12 cellular contexts compared by ENCODE assay signal in the genomic region with DNA sequence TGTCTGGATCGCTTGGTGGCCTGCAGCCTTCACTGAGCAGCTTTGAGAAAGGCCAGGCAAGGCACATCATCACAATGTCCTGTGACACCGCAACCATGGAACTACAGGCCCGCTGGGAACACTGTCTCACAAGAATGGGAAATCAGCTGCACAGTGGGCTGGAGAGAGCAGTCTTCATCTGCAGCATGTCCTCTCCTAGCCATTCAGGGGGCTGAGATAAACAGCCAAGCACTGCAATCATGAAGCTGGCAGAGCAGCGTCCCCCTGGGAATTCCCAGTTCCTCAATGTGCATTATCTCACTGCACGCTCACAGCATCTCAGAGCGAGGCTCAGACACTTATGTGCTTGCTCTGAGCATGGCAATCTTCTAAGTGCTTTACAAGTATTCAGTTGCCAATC. TPM values are rescaled to one million over a fixed set of nuclear protein-coding genes. Genes with fewer than 3 reads are reported as not detected.
A peak's percentile ranks its signal among the peaks of the same experiment; 100 is the strongest.
DNase-seq lines count a peak whose midpoint lies in the region; ATAC-seq, FAIRE-seq and TF ChIP-seq lines count a peak whose summit lies in the region.
"Had no signal": no experiment of that assay in that cellular context is flagged by ENCODE, and none has a peak within 500 bp of the region (broad histone marks: within the 10 kb centered on the region; RNA-seq: fewer than 3 reads in every experiment).

No MANE protein-coding gene starts in this region.

- H3K4me1 ChIP-seq in Karpas-422 (ENCODE audit: low read length), result peaks cover 22% of the 10 kb centered on the region
- peaks cover 14 to 19% of the 10 kb centered on the region in 2 experiments for H3K4me1 ChIP-seq in K562 (replicated peaks in 1 of 2; ENCODE audit: control insufficient read depth in 2 of 2, insufficient read depth in 2 of 2, low read length in 2 of 2)
- H3K4me1 ChIP-seq in sigmoid colon, result peaks cover 0 to 18% (median 15%) of the 10 kb centered on the region in 4 donors

- in situ Hi-C loops in K562 (cut with MboI), result no loop called here

- H4K20me1 ChIP-seq in Karpas-422 (ENCODE audit: insufficient read depth, low read depth, low read length), result no peaks in the 10 kb centered on the region
- H4K20me1 ChIP-seq in K562 (replicated peaks; ENCODE audit: control insufficient read depth, insufficient read depth, low read length), result no peaks in the 10 kb centered on the region

- H3K9me3 ChIP-seq in Karpas-422 (ENCODE audit: low read length) (no peaks in the 10 kb centered on the region), K562 (replicated peaks; ENCODE audit: control insufficient read depth, insufficient read depth, low read depth, low read length) (peaks cover 4% of the 10 kb centered on the region), sigmoid colon (peaks cover 0 to 2% (median under 1%) of the 10 kb centered on the region in 4 donors)

- TF ChIP-seq EP300 in K562 (IDR thresholded peaks at IDR 0.05; ENCODE audit: low read length), result no peak
- no peak for TF ChIP-seq EP300 in sigmoid colon (IDR thresholded peaks at IDR 0.05)

- H2AFZ ChIP-seq in Karpas-422 (ENCODE audit: low read length), result no peak overlapping the region
- H2AFZ ChIP-seq in K562 (ENCODE audit: low read depth, low read length), result no peak overlapping the region

- peaks cover 7% of the 10 kb centered on the region; the same call in 1 of the 2 replicates for H3K79me2 ChIP-seq in Karpas-422 (ENCODE audit: low read length)
- H3K79me2 ChIP-seq in K562 (ENCODE audit: control insufficient read depth, insufficient read depth, low read length), result peaks cover 4% of the 10 kb centered on the region; the same call in 1 of the 3 replicates

- ATAC-seq in K562 (no peak), GM21529 (IDR thresholded peaks at IDR 0.05; ENCODE audit: unreplicated experiment) (no peak), HG02840 (IDR thresholded peaks at IDR 0.05; ENCODE audit: low FRiP score, unreplicated experiment) (no peak)

- H3K27me3 ChIP-seq in Karpas-422 (ENCODE audit: low read length) (no peaks in the 10 kb centered on the region), K562 (ENCODE audit: control insufficient read depth in 2 of 2, insufficient read depth in 2 of 2, low read length in 2 of 2) (no peaks in the 10 kb centered on the region), sigmoid colon (no peaks in the 10 kb centered on the region)
- H3K27me3 ChIP-seq: Peyer's patch, right lobe of liver had no signal

- no peak for TF ChIP-seq CTCF in K562 (IDR thresholded peaks at IDR 0.05 in 2 of 3, conservative IDR thresholded peaks at IDR 0.05 in 1 of 3; ENCODE audit: insufficient read depth in 2 of 3, low read depth in 1 of 3, low read length in 3 of 3)
- TF ChIP-seq CTCF in sigmoid colon (IDR thresholded peaks at IDR 0.05), result no peak

- no peaks in the 10 kb centered on the region for H3K9me2 ChIP-seq in Karpas-422 (replicated peaks; ENCODE audit: insufficient read depth, low read length)

- TF ChIP-seq POLR2A in K562 (conservative IDR thresholded peaks at IDR 0.05), result no peak
- TF ChIP-seq POLR2A in sigmoid colon (IDR thresholded peaks at IDR 0.05), result no peak
- no peak for TF ChIP-seq POLR2A in GM12892 (IDR thresholded peaks at IDR 0.05; ENCODE audit: low read depth, low read length)

- no peaks in the 10 kb centered on the region for H3K27me3 Mint-ChIP-seq in activated naive CD4-positive, alpha-beta T cell treated with anti-CD3 and anti-CD28 coated beads, Interleukin-2, amount 50 U/mL, for 24 hours

- H3K4me3 ChIP-seq in Karpas-422 (ENCODE audit: low read length), result peak overlapping the region; percentile 89; the same call in 1 of the 2 replicates
- H3K4me3 ChIP-seq in K562, result no peak overlapping the region
- no peak overlapping the region for H3K4me3 ChIP-seq in sigmoid colon
- H3K4me3 ChIP-seq: right lobe of liver had no signal

- TF ChIP-seq RAD21 in K562 (CRISPR knock-in tag; conservative IDR thresholded peaks at IDR 0.05 in 1 of 2, IDR thresholded peaks at IDR 0.05 in 1 of 2), result no peak

- H3K27ac Mint-ChIP-seq in activated naive CD4-positive, alpha-beta T cell treated with anti-CD3 and anti-CD28 coated beads, Interleukin-2, amount 50 U/mL, for 24 hours, result no peak overlapping the region

- H3K4me2 ChIP-seq in Karpas-422 (ENCODE audit: low read depth, low read length, poor library complexity, severe bottlenecking) (peak overlapping the region; percentile 98), K562 (ENCODE audit: insufficient read depth, low read length) (no peak overlapping the region)

- no TSS peak for BruUV-seq in K562 (replicated peaks; lab: Mats Ljungman, UMichigan)

- no peak for DNase-seq in activated naive CD4-positive, alpha-beta T cell treated with Interleukin-2 at 50 U/mL for 16 hours
- no peak for DNase-seq in Karpas-422
- no peak for DNase-seq in K562 (ENCODE audit: extremely low read depth in 1 of 4, low spot score in 3 of 4)
- DNase-seq in sigmoid colon, result peak; percentile 59
- no peak for DNase-seq in GM12892 (ENCODE audit: insufficient read length)
- DNase-seq: effector CD4-positive, alpha-beta T cell; NCI-H446; Peyer's patch; right lobe of liver had no signal

- FAIRE-seq in K562 (lab: Jason Lieb, UNC) (no peak), GM12892 (lab: Jason Lieb, UNC) (no peak)

- H3K36me3 ChIP-seq in Karpas-422 (ENCODE audit: insufficient read depth, low read length) (peaks cover 25% of the 10 kb centered on the region), K562 (ENCODE audit: control insufficient read depth, insufficient read depth, low read length) (peaks cover 14% of the 10 kb centered on the region; the same call in 1 of the 3 replicates), sigmoid colon (peaks cover 0 to 35% (median 9%) of the 10 kb centered on the region in 4 donors)

- no peak overlapping the region for H3K27ac ChIP-seq in Karpas-422 (ENCODE audit: low read length)
- H3K27ac ChIP-seq in K562 (ENCODE audit: extremely low read depth, low read depth, low read length), result no peak overlapping the region
- H3K27ac ChIP-seq in sigmoid colon, result peak overlapping the region in 1 of 4 donors; percentile 88
- H3K27ac ChIP-seq: right lobe of liver had no signal

- H3K9ac ChIP-seq in Karpas-422 (ENCODE audit: low read length) (no peak overlapping the region), K562 (ENCODE audit: insufficient read depth in 1 of 2, low read depth in 2 of 2, low read length in 2 of 2) (no peak overlapping the region)

- CTCF ChIA-PET in K562 (lab: Yijun Ruan, JAX; ENCODE audit: low intra/inter-chr PET ratio), result interaction anchor here (1.9 kb wide), 1 partner anchor 37 kb away, joined by 8 read pairs; no protein-coding TSS in a partner anchor

- peaks cover 37% of the 10 kb centered on the region for H3K4me1 Mint-ChIP-seq in activated naive CD4-positive, alpha-beta T cell treated with anti-CD3 and anti-CD28 coated beads, Interleukin-2, amount 50 U/mL, for 24 hours

- intact Hi-C loops in K562 (cut with micrococcal nuclease) (no loop called here), sigmoid colon (cut with DNase I) (no loop called here)

- H3K9me1 ChIP-seq in K562 (ENCODE audit: control insufficient read depth, insufficient read depth, low read length), result no peaks in the 10 kb centered on the region

- 90% methylated on average over 6 of the region's 6 CpGs for WGBS in K562 (ENCODE audit: insufficient coverage, low coverage, missing lambda C conversion rate)
- 81 to 95% methylated on average over 6 of the region's 6 CpGs for WGBS in sigmoid colon, 2 donors

- peaks cover 39% of the 10 kb centered on the region for H3K36me3 Mint-ChIP-seq in activated naive CD4-positive, alpha-beta T cell treated with anti-CD3 and anti-CD28 coated beads, Interleukin-2, amount 50 U/mL, for 24 hours

- H3K9me3 Mint-ChIP-seq in activated naive CD4-positive, alpha-beta T cell treated with anti-CD3 and anti-CD28 coated beads, Interleukin-2, amount 50 U/mL, for 24 hours, result peaks cover 6% of the 10 kb centered on the region

- POLR2A ChIA-PET in K562 (lab: Yijun Ruan, JAX), result interaction anchor here (1.1 to 3.3 kb wide), 2 partner anchors 13 to 16 kb away, joined by 4 to 21 read pairs; no protein-coding TSS in a partner anchor

- peak overlapping the region; percentile 76 for H3K4me3 Mint-ChIP-seq in activated naive CD4-positive, alpha-beta T cell treated with anti-CD3 and anti-CD28 coated beads, Interleukin-2, amount 50 U/mL, for 24 hours

RNA-seq across cellular contexts. Expression of gene CMPK2, which starts 1.9 kb away (rescaled TPM):
- total RNA-seq in Karpas-422 (2014; rRNA removed; shearing (Covaris generic); ENCODE audit: low replicate concordance), result 18.8 and 26.6 TPM in 2 replicates
- 2.3 and 3.5 TPM in 2 replicates for total RNA-seq in K562 (2011; cell fraction: chromatin; rRNA removed; ENCODE audit: low replicate concordance)
- 2.3 and 2.8 TPM in 2 replicates for total RNA-seq in K562 (2011; cell fraction: nucleolus; rRNA removed)
- total RNA-seq in K562 (2011; cell fraction: nucleoplasm; rRNA removed), result 3.5 and 5.2 TPM in 2 replicates
- total RNA-seq in K562 (2014; rRNA removed), result 10.5 TPM in 2 replicates
- 5.0 and 5.3 TPM in 2 replicates for total RNA-seq in K562 (2014; rRNA removed; fragmentation: Illumina TruSeq; extraction: Trizol)
- total RNA-seq in K562 (2015; rRNA removed; fragmentation: Illumina TruSeq; extraction: Trizol), result 7.4 and 7.6 TPM in 2 replicates
- total RNA-seq in K562 (2021), result 7.2 and 7.9 TPM in 2 replicates
- polyA plus RNA-seq in K562 (2011; rRNA removed), result 3.5 and 4.3 TPM in 2 replicates
- polyA plus RNA-seq in K562 (2011; cell fraction: cytosol; rRNA removed), result 3.2 and 3.6 TPM in 2 replicates
- 5.6 and 6.6 TPM in 2 replicates for polyA plus RNA-seq in K562 (2011; cell fraction: nucleus; rRNA removed)
- 8.3 and 23.7 TPM in 2 replicates for polyA plus RNA-seq in K562 (2012)
- polyA plus RNA-seq in K562 (2014; fragmentation: Illumina TruSeq; extraction: Trizol), result 5.3 and 6.5 TPM in 2 replicates
- polyA plus RNA-seq in K562 (2014; fragmentation: Nextera tagmentation; extraction: Ambion mirVana), result 1 to 10 TPM; 2.6 to 2.9 TPM
- polyA plus RNA-seq in K562 (2014; rRNA removed), result 3.8 and 4.5 TPM in 2 replicates
- polyA minus RNA-seq in K562 (2011; rRNA and poly(A)+ RNA removed), result 2.9 and 4.3 TPM in 2 replicates
- 2.9 and 3.3 TPM in 2 replicates for polyA minus RNA-seq in K562 (2011; cell fraction: cytosol; rRNA and poly(A)+ RNA removed)
- polyA minus RNA-seq in K562 (2011; cell fraction: nucleus; rRNA and poly(A)+ RNA removed), result 3.4 and 5.2 TPM in 2 replicates
- 10 to 100 TPM in 1 of 4 donors, 1 to 10 TPM in 3; 1.8 to 11.1 (median 7.8) TPM for total RNA-seq in sigmoid colon
- polyA plus RNA-seq in sigmoid colon, result 10 to 100 TPM in 2 of 3 donors, 1 to 10 TPM in 1; 3.6 to 26.1 (median 14.7) TPM
- polyA plus RNA-seq in GM12892 (2012; ENCODE audit: missing spikeins), result 2.9 TPM

RNA-seq across cellular contexts. Expression of gene RSAD2, which starts 13.8 kb away (rescaled TPM):
- 2.7 and 12.4 TPM in 2 replicates for total RNA-seq in Karpas-422 (2014; rRNA removed; shearing (Covaris generic); ENCODE audit: low replicate concordance)
- total RNA-seq in K562 (2011; cell fraction: chromatin; rRNA removed; ENCODE audit: low replicate concordance), result 0.39 and 0.79 TPM in 2 replicates
- 0.50 and 0.53 TPM in 2 replicates for total RNA-seq in K562 (2011; cell fraction: nucleolus; rRNA removed)
- 1.2 TPM in 1 of 2 replicates, not detected in the other for total RNA-seq in K562 (2011; cell fraction: nucleoplasm; rRNA removed)
- 0.57 and 1.4 TPM in 2 replicates for total RNA-seq in K562 (2014; rRNA removed)
- total RNA-seq in K562 (2014; rRNA removed; fragmentation: Illumina TruSeq; extraction: Trizol), result 0.41 and 0.51 TPM in 2 replicates
- total RNA-seq in K562 (2015; rRNA removed; fragmentation: Illumina TruSeq; extraction: Trizol), result 0.51 and 0.68 TPM in 2 replicates
- total RNA-seq in K562 (2021), result 0.18 and 0.49 TPM in 2 replicates
- polyA plus RNA-seq in K562 (2011; rRNA removed), result 0.24 and 0.45 TPM in 2 replicates
- polyA plus RNA-seq in K562 (2011; cell fraction: cytosol; rRNA removed), result 0.06 and 0.15 TPM in 2 replicates
- polyA plus RNA-seq in K562 (2011; cell fraction: nucleus; rRNA removed), result 0.28 and 0.38 TPM in 2 replicates
- 0.46 and 1.1 TPM in 2 replicates for polyA plus RNA-seq in K562 (2012)
- 0.15 and 0.37 TPM in 2 replicates for polyA plus RNA-seq in K562 (2014; fragmentation: Illumina TruSeq; extraction: Trizol)
- under 1 TPM; 0.15 to 0.28 TPM for polyA plus RNA-seq in K562 (2014; fragmentation: Nextera tagmentation; extraction: Ambion mirVana)
- 0.11 and 0.19 TPM in 2 replicates for polyA plus RNA-seq in K562 (2014; rRNA removed)
- polyA minus RNA-seq in K562 (2011; rRNA and poly(A)+ RNA removed), result 0.63 and 0.75 TPM in 2 replicates
- not detected in 2 replicates for polyA minus RNA-seq in K562 (2011; cell fraction: cytosol; rRNA and poly(A)+ RNA removed)
- 0.94 and 1.00 TPM in 2 replicates for polyA minus RNA-seq in K562 (2011; cell fraction: nucleus; rRNA and poly(A)+ RNA removed)
- 10 to 100 TPM in 3 of 4 donors, 1 to 10 TPM in 1; 7.2 to 13.2 (median 11.3) TPM for total RNA-seq in sigmoid colon
- 10 to 100 TPM in 2 of 3 donors, 1 to 10 TPM in 1; 1.2 to 22.3 (median 14.3) TPM for polyA plus RNA-seq in sigmoid colon
- polyA plus RNA-seq in GM12892 (2012; ENCODE audit: missing spikeins), result 1.5 TPM

RNA-seq across cellular contexts. Expression of gene RNF144A, which starts 53.4 kb away (rescaled TPM):
- total RNA-seq in Karpas-422 (2014; rRNA removed; shearing (Covaris generic); ENCODE audit: low replicate concordance), result 0.07 and 0.29 TPM in 2 replicates
- 11.4 and 21.2 TPM in 2 replicates for total RNA-seq in K562 (2011; cell fraction: chromatin; rRNA removed; ENCODE audit: low replicate concordance)
- total RNA-seq in K562 (2011; cell fraction: nucleolus; rRNA removed), result 9.5 and 10.4 TPM in 2 replicates
- 8.9 and 16.6 TPM in 2 replicates for total RNA-seq in K562 (2011; cell fraction: nucleoplasm; rRNA removed)
- 6.4 and 8.2 TPM in 2 replicates for total RNA-seq in K562 (2014; rRNA removed)
- total RNA-seq in K562 (2014; rRNA removed; fragmentation: Illumina TruSeq; extraction: Trizol), result 6.0 and 6.7 TPM in 2 replicates
- 4.7 and 5.7 TPM in 2 replicates for total RNA-seq in K562 (2015; rRNA removed; fragmentation: Illumina TruSeq; extraction: Trizol)
- total RNA-seq in K562 (2021), result 8.8 and 11.3 TPM in 2 replicates
- polyA plus RNA-seq in K562 (2011; rRNA removed), result 9.2 and 12.1 TPM in 2 replicates
- 8.8 and 9.9 TPM in 2 replicates for polyA plus RNA-seq in K562 (2011; cell fraction: cytosol; rRNA removed)
- 8.5 and 10.0 TPM in 2 replicates for polyA plus RNA-seq in K562 (2011; cell fraction: nucleus; rRNA removed)
- 5.0 and 11.1 TPM in 2 replicates for polyA plus RNA-seq in K562 (2012)
- 6.1 and 7.4 TPM in 2 replicates for polyA plus RNA-seq in K562 (2014; fragmentation: Illumina TruSeq; extraction: Trizol)
- polyA plus RNA-seq in K562 (2014; fragmentation: Nextera tagmentation; extraction: Ambion mirVana), result 1 to 10 TPM in 1 of 2 experiments, under 1 TPM in 1; 0.96 to 1.4 TPM
- 6.2 and 7.0 TPM in 2 replicates for polyA plus RNA-seq in K562 (2014; rRNA removed)
- 14.2 and 14.3 TPM in 2 replicates for polyA minus RNA-seq in K562 (2011; rRNA and poly(A)+ RNA removed)
- polyA minus RNA-seq in K562 (2011; cell fraction: cytosol; rRNA and poly(A)+ RNA removed), result 13.1 and 13.8 TPM in 2 replicates
- 10.2 and 14.2 TPM in 2 replicates for polyA minus RNA-seq in K562 (2011; cell fraction: nucleus; rRNA and poly(A)+ RNA removed)
- 10 to 100 TPM in 3 of 4 donors, 1 to 10 TPM in 1; 5.7 to 14.2 (median 12.3) TPM for total RNA-seq in sigmoid colon
- 10 to 100 TPM in 1 of 3 donors, 1 to 10 TPM in 2; 4.8 to 13.2 (median 8.4) TPM for polyA plus RNA-seq in sigmoid colon
- polyA plus RNA-seq in GM12892 (2012; ENCODE audit: missing spikeins), result 2.1 TPM
